In genomic region chr11:66861774-66862558, GRCh38 we compare ENCODE assay signal across 25 cellular contexts. TPM values are rescaled to one million over a fixed set of nuclear protein-coding genes. Genes with fewer than 3 reads are reported as not detected.
DNase-seq lines count a peak whose midpoint lies in the region; ATAC-seq and TF ChIP-seq lines count a peak whose summit lies in the region.
"Had no signal": no experiment of that assay in that cellular context is flagged by ENCODE, and none has a peak within 500 bp of the region (broad histone marks: within the 10 kb centered on the region; RNA-seq: fewer than 3 reads in every experiment).

No MANE protein-coding gene starts in this region.

- peaks cover 5% of the 10 kb centered on the region for H3K4me1 Mint-ChIP-seq in chondrocyte (ENCODE audit: low read depth)
- H3K4me1 Mint-ChIP-seq in stimulated activated effector memory CD8-positive, alpha-beta T cell treated with anti-CD3 and anti-CD28 coated beads, Interleukin-12 subunit alpha, Interleukin-12 subunit beta, amount 100 ng/mL, for 72 hours = no peaks in the 10 kb centered on the region

- H3K4me1 ChIP-seq in HEK293 (ENCODE audit: control insufficient read depth, insufficient read depth, low read length) (no peaks in the 10 kb centered on the region), mucosa of descending colon (ENCODE audit: low read depth) (peaks cover 19% of the 10 kb centered on the region)
- H3K4me1 ChIP-seq: HAP-1 had no signal

- H3K27ac Mint-ChIP-seq in chondrocyte (ENCODE audit: unreplicated experiment) = no peak overlapping the region
- H3K27ac Mint-ChIP-seq in stimulated activated effector memory CD8-positive, alpha-beta T cell treated with anti-CD3 and anti-CD28 coated beads, Interleukin-12 subunit alpha, Interleukin-12 subunit beta, amount 100 ng/mL, for 72 hours = peak overlapping the region; percentile 67
- H3K27ac Mint-ChIP-seq: CD8-positive, alpha-beta T cell had no signal

- POLR2A ChIA-PET in HEK293 (lab: Yijun Ruan, JAX) = no interaction called here

- no peak for ATAC-seq in mucosa of descending colon
- ATAC-seq in stimulated activated effector memory CD8-positive, alpha-beta T cell treated with anti-CD3 and anti-CD28 coated beads, Interleukin-12 subunit alpha, Interleukin-12 subunit beta, amount 100 ng/mL, for 72 hours = no peak
- ATAC-seq in GM18520 (IDR thresholded peaks at IDR 0.05; ENCODE audit: unreplicated experiment) = no peak
- ATAC-seq: A549; CD8-positive, alpha-beta T cell; Right ventricle myocardium inferior; SK-N-SH treated with all-trans-retinoic acid at 6 μM for 48 hours had no signal

- intact Hi-C loops in mucosa of descending colon (cut with DNase I, micrococcal nuclease) = no loop called here

- CTCF ChIA-PET in HEK293 (lab: Yijun Ruan, JAX) = no interaction called here

- H3K4me3 ChIP-seq in HEK293 (ENCODE audit: low read depth, low read length) (no peak overlapping the region), mucosa of descending colon (no peak overlapping the region)
- H3K4me3 ChIP-seq: A549, GM23248, HAP-1, SJCRH30 had no signal

- DNase-seq in chondrocyte (ENCODE audit: low spot score) (peak; percentile 86), mucosa of descending colon (peak in 2 of 3 donors; percentile 32 to 49), NCI-H1930 (lab: John Stamatoyannopoulos, UW) (no peak), GF-D8 (lab: John Stamatoyannopoulos, UW) (no peak)
- no peak for DNase-seq in stimulated activated effector memory CD8-positive, alpha-beta T cell treated with anti-CD3 and anti-CD28 coated beads, Interleukin-12 subunit alpha, Interleukin-12 subunit beta, amount 100 ng/mL, for 72 hours (ENCODE audit: low spot score in 2 of 2)
- DNase-seq: AML-193; Caco-2; CD8-positive, alpha-beta T cell; DMS 273 treated with DMSO at 0.1 percent for 48 hours; DMS79 treated with DMSO at 0.1 percent for 48 hours; GM23248; Karpas-422; NCI-H1092; NCI-H1417 treated with DMSO at 0.1 percent for 48 hours; NCI-H187; NCI-H524; NCI-H748 treated with DMSO at 0.1 percent for 48 hours; SJCRH30 had no signal

- H3K36me3 ChIP-seq in HEK293 (ENCODE audit: control insufficient read depth in 2 of 2, insufficient read depth in 1 of 2, low read length in 2 of 2) (peaks cover 0 to 19% of the 10 kb centered on the region in 2 experiments; a peak in 1 of 3 replicates), mucosa of descending colon (ENCODE audit: low read depth) (no peaks in the 10 kb centered on the region)

- H3K36me3 Mint-ChIP-seq in chondrocyte (ENCODE audit: low read depth) = peaks cover 1% of the 10 kb centered on the region
- H3K36me3 Mint-ChIP-seq in stimulated activated effector memory CD8-positive, alpha-beta T cell treated with anti-CD3 and anti-CD28 coated beads, Interleukin-12 subunit alpha, Interleukin-12 subunit beta, amount 100 ng/mL, for 72 hours = peaks cover 6% of the 10 kb centered on the region
- H3K36me3 Mint-ChIP-seq: CD8-positive, alpha-beta T cell had no signal

- H3K4me3 Mint-ChIP-seq in chondrocyte (ENCODE audit: unreplicated experiment) = no peak overlapping the region
- no peak overlapping the region for H3K4me3 Mint-ChIP-seq in stimulated activated effector memory CD8-positive, alpha-beta T cell treated with anti-CD3 and anti-CD28 coated beads, Interleukin-12 subunit alpha, Interleukin-12 subunit beta, amount 100 ng/mL, for 72 hours
- H3K4me3 Mint-ChIP-seq: CD8-positive, alpha-beta T cell had no signal

- no peaks in the 10 kb centered on the region for H3K27me3 Mint-ChIP-seq in chondrocyte (ENCODE audit: low read depth)

- no peaks in the 10 kb centered on the region for H3K9me3 Mint-ChIP-seq in chondrocyte (ENCODE audit: low read depth)
- no peaks in the 10 kb centered on the region for H3K9me3 Mint-ChIP-seq in stimulated activated effector memory CD8-positive, alpha-beta T cell treated with anti-CD3 and anti-CD28 coated beads, Interleukin-12 subunit alpha, Interleukin-12 subunit beta, amount 100 ng/mL, for 72 hours
- H3K9me3 Mint-ChIP-seq: CD8-positive, alpha-beta T cell had no signal

- TF ChIP-seq CTCF in HEK293 (tag by site-specific recombination; IDR thresholded peaks at IDR 0.05) = no peak
- TF ChIP-seq CTCF in chondrocyte (IDR thresholded peaks at IDR 0.05) = no peak
- no peak for TF ChIP-seq CTCF in mucosa of descending colon (IDR thresholded peaks at IDR 0.05)

- H3K9me3 ChIP-seq in HEK293 (ENCODE audit: control insufficient read depth, insufficient read depth, low read depth, low read length) (no peaks in the 10 kb centered on the region), mucosa of descending colon (no peaks in the 10 kb centered on the region)
- H3K9me3 ChIP-seq: A549, Caco-2, HAP-1, SJCRH30 had no signal

- no peak overlapping the region for H3K27ac ChIP-seq in HEK293 (ENCODE audit: extremely low read depth, low read depth, low read length)
- H3K27ac ChIP-seq: C4-2B, GM23248, SJCRH30 had no signal

TF ChIP-seq in HEK293, 187 proteins besides CTCF, POLR2A, EP300 and RAD21:
- TF ChIP-seq ZNF776 (tag by site-specific recombination; IDR thresholded peaks at IDR 0.05; ENCODE audit: borderline replicate concordance) (no peak), TRIM28 (IDR thresholded peaks at IDR 0.05; ENCODE audit: borderline replicate concordance, low read length) (no peak), ZIC2 (tag by site-specific recombination; IDR thresholded peaks at IDR 0.05) (0 out of 2 replicates have a peak, but pooled peaks have one; percentile 17), TCF7L2 (IDR thresholded peaks at IDR 0.05; ENCODE audit: borderline replicate concordance, low read depth, low read length) (no peak), ZNF664 (tag by site-specific recombination; IDR thresholded peaks at IDR 0.05) (no peak), GLIS1 (tag by site-specific recombination; IDR thresholded peaks at IDR 0.05) (peak; percentile 41; the same call in 1 of the 2 replicates), ZBTB11 (tag by site-specific recombination; conservative IDR thresholded peaks at IDR 0.05; ENCODE audit: low read depth) (no peak)
- TF ChIP-seq, protein P1, sequence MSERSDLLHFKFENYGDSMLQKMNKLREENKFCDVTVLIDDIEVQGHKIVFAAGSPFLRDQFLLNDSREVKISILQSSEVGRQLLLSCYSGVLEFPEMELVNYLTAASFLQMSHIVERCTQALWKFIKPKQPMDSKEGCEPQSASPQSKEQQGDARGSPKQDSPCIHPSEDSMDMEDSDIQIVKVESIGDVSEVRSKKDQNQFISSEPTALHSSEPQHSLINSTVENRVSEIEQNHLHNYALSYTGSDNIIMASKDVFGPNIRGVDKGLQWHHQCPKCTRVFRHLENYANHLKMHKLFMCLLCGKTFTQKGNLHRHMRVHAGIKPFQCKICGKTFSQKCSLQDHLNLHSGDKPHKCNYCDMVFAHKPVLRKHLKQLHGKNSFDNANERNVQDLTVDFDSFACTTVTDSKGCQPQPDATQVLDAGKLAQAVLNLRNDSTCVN (tag by site-specific recombination; optimal IDR thresholded peaks at IDR 0.05) = no peak

RNA-seq across cellular contexts. Expression of gene LRFN4, which starts 5.1 kb away (rescaled TPM):
- 33.8 to 47.2 TPM (median 46.8 TPM) in 3 replicates for total RNA-seq in chondrocyte
- total RNA-seq in mucosa of descending colon = 10 to 100 TPM; 20.3 to 29.1 (median 27.8) TPM

RNA-seq across cellular contexts. Expression of gene RCE1, which starts 18.7 kb away (rescaled TPM):
- total RNA-seq in chondrocyte = 17.0 to 18.8 TPM (median 17.3 TPM) in 3 replicates
- 10 to 100 TPM; 24.9 to 27.2 (median 27.2) TPM for total RNA-seq in mucosa of descending colon

Comparison
In these comparisons a context has a peak if more than half of its experiments do, and no peak if none do; other contexts are left out.
1. DNase-seq: peak in chondrocyte (single experiment) and mucosa of descending colon (2 of 3); none in stimulated activated effector memory CD8-positive, alpha-beta T cell treated with anti-CD3 and anti-CD28 coated beads, Interleukin-12 subunit alpha, Interleukin-12 subunit beta, amount 100 ng/mL, for 72 hours (0 of 2), NCI-H1930 (0 of 2) and GF-D8 (single experiment).